In genomic region chr22:20156611-20157415, GRCh38 we compare ENCODE assay signal across 8 cellular contexts. TPM values are rescaled to one million over a fixed set of nuclear protein-coding genes. Genes with fewer than 3 reads are reported as not detected.
DNase-seq lines count a peak whose midpoint lies in the region; ATAC-seq and TF ChIP-seq lines count a peak whose summit lies in the region.

No MANE protein-coding gene starts in this region.

- POLR2A ChIA-PET in CD8-positive, alpha-beta T cell (lab: Charles Lee): interaction anchor here (1.0 kb wide), 1 partner anchor 88 kb away, joined by 3 read pairs; no protein-coding TSS in a partner anchor
- POLR2A ChIA-PET in Panc1 (lab: Charles Lee): no interaction called here

- TF ChIP-seq CTCF in CD8-positive, alpha-beta T cell (IDR thresholded peaks at IDR 0.05): peak; percentile 97
- peak; percentile 89 for TF ChIP-seq CTCF in Panc1 (IDR thresholded peaks at IDR 0.05)
- TF ChIP-seq CTCF in fibroblast of mammary gland (conservative IDR thresholded peaks at IDR 0.05; ENCODE audit: control insufficient read depth, insufficient read depth, low read depth, low read length): peak; percentile 92
- TF ChIP-seq CTCF in neural crest cell (conservative IDR thresholded peaks at IDR 0.05): peak; percentile 99

- DNase-seq in CD8-positive, alpha-beta T cell: peak; percentile 80 to 97 (median 91)
- DNase-seq in HPDE6-E6E7 (ENCODE audit: extremely low spot score) (peak; percentile 62), Panc1 (ENCODE audit: low read depth, low spot score) (peak; percentile 64), fibroblast of mammary gland (ENCODE audit: low read depth) (peak; percentile 65), neural crest cell (ENCODE audit: low read depth, low spot score) (peak; percentile 96)
- peak; percentile 79 to 90 for DNase-seq in activated T-cell treated with anti-CD3 and anti-CD28 coated beads, Interleukin-2, amount 50 U/mL, for 72 hours
- peak; percentile 77 for DNase-seq in stimulated activated naive CD4-positive, alpha-beta T cell treated with Interleukin-2 at 50 U/mL for 16 hours (lab: John Stamatoyannopoulos, UW)

- H3K9me3 ChIP-seq in CD8-positive, alpha-beta T cell (ENCODE audit: low read length): no peaks in the 10 kb centered on the region
- no peaks in the 10 kb centered on the region for H3K9me3 ChIP-seq in Panc1 (ENCODE audit: control insufficient read depth, insufficient read depth, low read depth, low read length)

- no peaks in the 10 kb centered on the region for H3K27me3 ChIP-seq in CD8-positive, alpha-beta T cell (ENCODE audit: insufficient read depth, low read length)
- no peaks in the 10 kb centered on the region for H3K27me3 ChIP-seq in Panc1 (ENCODE audit: control insufficient read depth, insufficient read depth, low read length)

- no peak overlapping the region for H3K4me3 ChIP-seq in CD8-positive, alpha-beta T cell (ENCODE audit: low read depth, low read length)
- H3K4me3 ChIP-seq in Panc1 (ENCODE audit: low read depth in 2 of 2, low read length in 2 of 2) (no peak overlapping the region), fibroblast of mammary gland (ENCODE audit: control insufficient read depth, low read depth, low read length) (no peak overlapping the region)

- intact Hi-C loops in CD8-positive, alpha-beta T cell (cut with DNase I, micrococcal nuclease): loop anchor here (1.0 to 5.0 kb wide), 6 partner anchors 49 to 300 kb away; partner anchors contain the start of gene RTN4R (in 1 of the 2)
- intact Hi-C loops in Panc1 (cut with micrococcal nuclease; ENCODE audit: unreplicated experiment): loop anchor here (2.0 kb wide), 1 partner anchor 128 kb away; no protein-coding TSS in a partner anchor

- CTCF ChIA-PET in CD8-positive, alpha-beta T cell (lab: Charles Lee): interaction anchor here (0.6 to 3.6 kb wide), 28 partner anchors 9 to 300 kb away, joined by 3 to 24 read pairs (median 4); no protein-coding TSS in a partner anchor
- CTCF ChIA-PET in Panc1 (lab: Charles Lee): interaction anchor here (0.6 kb wide), 1 partner anchor 128 kb away, joined by 3 read pairs; no protein-coding TSS in a partner anchor

- in situ Hi-C loops in Panc1 (cut with HindIII; ENCODE audit: low pct_unique_long_range_greater_than_20kb, low sequenced_read_pairs): no loop called here

- no peak overlapping the region for H3K4me3 Mint-ChIP-seq in CD8-positive, alpha-beta T cell
- H3K4me3 Mint-ChIP-seq in activated T-cell treated with anti-CD3 and anti-CD28 coated beads, Interleukin-2, amount 50 U/mL, for 72 hours: no peak overlapping the region
- peak overlapping the region; percentile 61 for H3K4me3 Mint-ChIP-seq in neural crest cell

- no peak overlapping the region for H3K27ac ChIP-seq in CD8-positive, alpha-beta T cell (ENCODE audit: low read depth, low read length)
- no peak overlapping the region for H3K27ac ChIP-seq in Panc1 (ENCODE audit: low read length)

- ATAC-seq in CD8-positive, alpha-beta T cell: peak; percentile 98
- ATAC-seq in Panc1 (peak; percentile 92), GM19452 (IDR thresholded peaks at IDR 0.05; ENCODE audit: unreplicated experiment) (no peak)
- ATAC-seq in activated T-cell treated with anti-CD3 and anti-CD28 coated beads, Interleukin-2, amount 50 U/mL, for 72 hours (replicated peaks in 1 of 2): peak; percentile 83 to 87

- peaks cover 2% of the 10 kb centered on the region for H3K27me3 Mint-ChIP-seq in CD8-positive, alpha-beta T cell (ENCODE audit: low read depth)
- H3K27me3 Mint-ChIP-seq in activated T-cell treated with anti-CD3 and anti-CD28 coated beads, Interleukin-2, amount 50 U/mL, for 72 hours (ENCODE audit: low read depth): no peaks in the 10 kb centered on the region
- no peaks in the 10 kb centered on the region for H3K27me3 Mint-ChIP-seq in neural crest cell (ENCODE audit: low read depth)

- no TSS peak for BruUV-seq in Panc1 (replicated peaks; lab: Mats Ljungman, UMichigan)

- peaks cover 4% of the 10 kb centered on the region for H3K4me1 Mint-ChIP-seq in CD8-positive, alpha-beta T cell (ENCODE audit: low read depth)
- H3K4me1 Mint-ChIP-seq in activated T-cell treated with anti-CD3 and anti-CD28 coated beads, Interleukin-2, amount 50 U/mL, for 72 hours (ENCODE audit: low read depth): no peaks in the 10 kb centered on the region
- peaks cover 22% of the 10 kb centered on the region for H3K4me1 Mint-ChIP-seq in neural crest cell

- H3K9me3 Mint-ChIP-seq in CD8-positive, alpha-beta T cell: no peaks in the 10 kb centered on the region
- H3K9me3 Mint-ChIP-seq in activated T-cell treated with anti-CD3 and anti-CD28 coated beads, Interleukin-2, amount 50 U/mL, for 72 hours: no peaks in the 10 kb centered on the region
- no peaks in the 10 kb centered on the region for H3K9me3 Mint-ChIP-seq in neural crest cell

- H3K36me3 ChIP-seq in CD8-positive, alpha-beta T cell (ENCODE audit: insufficient read depth, low read length): no peaks in the 10 kb centered on the region
- no peaks in the 10 kb centered on the region for H3K36me3 ChIP-seq in Panc1 (ENCODE audit: control insufficient read depth, insufficient read depth, low read length)

- H3K4me1 ChIP-seq in CD8-positive, alpha-beta T cell (ENCODE audit: insufficient read depth, low read length): no peaks in the 10 kb centered on the region
- no peaks in the 10 kb centered on the region for H3K4me1 ChIP-seq in Panc1 (ENCODE audit: control insufficient read depth, insufficient read depth, low read length)

- no peaks in the 10 kb centered on the region for H3K36me3 Mint-ChIP-seq in CD8-positive, alpha-beta T cell
- H3K36me3 Mint-ChIP-seq in activated T-cell treated with anti-CD3 and anti-CD28 coated beads, Interleukin-2, amount 50 U/mL, for 72 hours (ENCODE audit: insufficient read depth in 2 of 2): no peaks in the 10 kb centered on the region
- H3K36me3 Mint-ChIP-seq in neural crest cell (ENCODE audit: low read depth): no peaks in the 10 kb centered on the region

- no peak overlapping the region for H3K27ac Mint-ChIP-seq in CD8-positive, alpha-beta T cell
- H3K27ac Mint-ChIP-seq in activated T-cell treated with anti-CD3 and anti-CD28 coated beads, Interleukin-2, amount 50 U/mL, for 72 hours: no peak overlapping the region
- no peak overlapping the region for H3K27ac Mint-ChIP-seq in neural crest cell (ENCODE audit: unreplicated experiment)

RNA-seq across cellular contexts. Expression of gene CCDC188, which starts 6.0 kb away (rescaled TPM):
- not detected for total RNA-seq in CD8-positive, alpha-beta T cell
- total RNA-seq in Panc1 (2021; ENCODE audit: unreplicated experiment) (not detected), neural crest cell (8.2 and 8.6 TPM in 2 replicates)
- polyA plus RNA-seq in Panc1 (2012; ENCODE audit: insufficient read length): not detected
- not detected for total RNA-seq in activated T-cell treated with anti-CD3 and anti-CD28 coated beads, Interleukin-2, amount 50 U/mL, for 72 hours

RNA-seq across cellular contexts. Expression of gene ZDHHC8, which starts 25.2 kb away (rescaled TPM):
- total RNA-seq in CD8-positive, alpha-beta T cell: 10 to 100 TPM; 39.3 to 43.4 TPM
- total RNA-seq in Panc1 (2021; ENCODE audit: unreplicated experiment) (79.0 TPM), neural crest cell (82.1 and 98.9 TPM in 2 replicates)
- 77.8 TPM for polyA plus RNA-seq in Panc1 (2012; ENCODE audit: insufficient read length)
- 10 to 100 TPM; 41.6 to 47.6 TPM for total RNA-seq in activated T-cell treated with anti-CD3 and anti-CD28 coated beads, Interleukin-2, amount 50 U/mL, for 72 hours

RNA-seq across cellular contexts. Expression of gene TRMT2A, which starts 39.8 kb away (rescaled TPM):
- total RNA-seq in CD8-positive, alpha-beta T cell: 10 to 100 TPM; 57.8 to 62.8 TPM
- total RNA-seq in Panc1 (2021; ENCODE audit: unreplicated experiment): 66.7 TPM
- 64.6 TPM for polyA plus RNA-seq in Panc1 (2012; ENCODE audit: insufficient read length)
- 10 to 100 TPM; 55.6 to 56.8 TPM for total RNA-seq in activated T-cell treated with anti-CD3 and anti-CD28 coated beads, Interleukin-2, amount 50 U/mL, for 72 hours
- total RNA-seq in neural crest cell: 75.1 and 77.7 TPM in 2 replicates

RNA-seq across cellular contexts. Expression of gene RANBP1, which starts 40.9 kb away (rescaled TPM):
- total RNA-seq in CD8-positive, alpha-beta T cell: 10 to 100 TPM; 61.5 to 66.2 TPM
- total RNA-seq in Panc1 (2021; ENCODE audit: unreplicated experiment): 232 TPM
- polyA plus RNA-seq in Panc1 (2012; ENCODE audit: insufficient read length): 266 TPM
- total RNA-seq in activated T-cell treated with anti-CD3 and anti-CD28 coated beads, Interleukin-2, amount 50 U/mL, for 72 hours: 100 to 1,000 TPM; 194 to 256 TPM
- total RNA-seq in neural crest cell: 469 and 489 TPM in 2 replicates
